In the genomic region with DNA sequence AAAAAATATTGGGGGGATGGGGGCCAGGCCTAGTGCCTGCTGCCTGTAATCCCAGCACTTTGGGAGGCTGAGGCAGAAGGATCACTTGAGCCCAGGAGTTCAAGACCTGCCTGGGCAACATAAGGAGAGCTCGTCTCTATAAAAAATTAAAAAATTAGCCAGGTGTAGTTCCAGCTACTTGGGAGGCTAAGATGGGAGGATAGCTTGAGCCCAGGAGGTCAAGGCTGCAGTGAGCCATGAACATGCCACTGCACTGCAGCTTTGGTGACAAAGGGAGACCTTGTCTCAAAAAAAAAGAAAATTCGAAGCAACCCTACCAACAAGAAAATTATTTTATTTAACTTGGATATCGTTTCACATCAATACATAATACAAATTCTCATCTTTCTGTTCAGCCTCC, we compare ENCODE assay signal across 14 cellular contexts. TPM values are rescaled to one million over a fixed set of nuclear protein-coding genes. Genes with fewer than 3 reads are reported as not detected.
DNase-seq lines count a peak whose midpoint lies in the region; ATAC-seq and TF ChIP-seq lines count a peak whose summit lies in the region.
"Had no signal": no experiment of that assay in that cellular context is flagged by ENCODE, and none has a peak within 500 bp of the region (broad histone marks: within the 10 kb centered on the region; RNA-seq: fewer than 3 reads in every experiment).

No MANE protein-coding gene starts in this region.

- peak overlapping the region; percentile 90 for H3K4ac ChIP-seq in mesendoderm (ENCODE audit: low read depth, low read length)

- WGBS in mesendoderm (ENCODE audit: extremely low coverage, insufficient coverage, low lambda C conversion rate) = 100% methylated on average over 1 of the region's 3 CpGs

- H3K23ac ChIP-seq in mesendoderm (ENCODE audit: low read length) = no peak overlapping the region

- ATAC-seq in GM23338 (no peak), WTC11 (no peak)
- ATAC-seq in stimulated activated naive CD8-positive, alpha-beta T cell treated with anti-CD3 and anti-CD28 coated beads, Interleukin-15, Interleukin-2, amounts not matched to agents 100 U/mL and 50 U/mL, for 24 hours = no peak
- ATAC-seq: A549 had no signal

- H3K56ac ChIP-seq in mesendoderm (ENCODE audit: low read length) = peak overlapping the region; percentile 84

- no peak for DNase-seq in GM23338 (ENCODE audit: low spot score)
- no peak for DNase-seq in WTC11 (ENCODE audit: low spot score)
- DNase-seq in mesendoderm = no peak
- no peak for DNase-seq in activated effector memory CD4-positive, alpha-beta T cell treated with Interleukin-2 at 50 U/mL for 16 hours
- DNase-seq in GM20000 (ENCODE audit: low spot score) = no peak
- no peak for DNase-seq in stimulated activated naive CD8-positive, alpha-beta T cell treated with anti-CD3 and anti-CD28 coated beads, Interleukin-15, Interleukin-2, amounts not matched to agents 100 U/mL and 50 U/mL, for 24 hours
- DNase-seq in activated CD4-positive, alpha-beta T cell treated with anti-CD3 and anti-CD28 coated beads, Interleukin-2, amount 50 U/mL, for 1 hour = no peak
- DNase-seq: BE2C; CD8-positive, alpha-beta memory T cell; DMS53; GF-D8; GOT3; H9 had no signal

- no peaks in the 10 kb centered on the region; the same call in 2 of the 3 replicates for H3K9me3 Mint-ChIP-seq in GM23338
- H3K9me3 Mint-ChIP-seq in WTC11 = no peaks in the 10 kb centered on the region
- H3K9me3 Mint-ChIP-seq: CD8-positive, alpha-beta memory T cell; H9 had no signal

- H3K36me3 ChIP-seq in GM23338 (ENCODE audit: insufficient read depth) (no peaks in the 10 kb centered on the region), mesendoderm (ENCODE audit: control insufficient read depth, insufficient read depth, low read length) (no peaks in the 10 kb centered on the region)
- H3K36me3 ChIP-seq: BE2C had no signal

- H2AK5ac ChIP-seq in mesendoderm (ENCODE audit: low read length) = no peak overlapping the region

- no peaks in the 10 kb centered on the region for H3K9me2 ChIP-seq in GM23338 (ENCODE audit: insufficient read depth)

- H2BK120ac ChIP-seq in mesendoderm (ENCODE audit: low read depth, low read length) = peak overlapping the region; percentile 78

- H4K8ac ChIP-seq in mesendoderm (ENCODE audit: low read depth, low read length) = no peak overlapping the region

- CTCF ChIA-PET in WTC11 (lab: Charles Lee) = interaction anchor here (0.7 kb wide), 1 partner anchor 679 kb away, joined by 3 read pairs; no protein-coding TSS in a partner anchor

- H3K4me2 ChIP-seq in GM23338 (no peak overlapping the region), mesendoderm (ENCODE audit: low read length) (no peak overlapping the region)
- H3K4me2 ChIP-seq: A549 had no signal

- no peaks in the 10 kb centered on the region for H3K79me1 ChIP-seq in mesendoderm (ENCODE audit: low read length)

- H3K4me1 Mint-ChIP-seq in GM23338 = peaks cover 34% of the 10 kb centered on the region
- H3K4me1 Mint-ChIP-seq in WTC11 = peaks cover 41% of the 10 kb centered on the region

- H3K36me3 Mint-ChIP-seq in GM23338 (ENCODE audit: low read depth) (no peaks in the 10 kb centered on the region), WTC11 (no peaks in the 10 kb centered on the region)
- H3K36me3 Mint-ChIP-seq: CD8-positive, alpha-beta memory T cell had no signal

- no peak overlapping the region for H3K9ac ChIP-seq in mesendoderm (ENCODE audit: low read length)

- H2AFZ ChIP-seq in GM23338 = peak overlapping the region; percentile 98

- H3K4me3 ChIP-seq in GM23338 (no peak overlapping the region), mesendoderm (ENCODE audit: low read length) (no peak overlapping the region)
- H3K4me3 ChIP-seq: A549 had no signal

- H3K27me3 Mint-ChIP-seq in GM23338 (ENCODE audit: insufficient read depth, low read depth, poor library complexity) (peaks cover 11% of the 10 kb centered on the region), WTC11 (ENCODE audit: low read depth) (no peaks in the 10 kb centered on the region)

- TF ChIP-seq CTCF in GM23338 (conservative IDR thresholded peaks at IDR 0.05; ENCODE audit: low read depth in 2 of 2) (no peak), WTC11 (IDR thresholded peaks at IDR 0.05) (no peak), GM20000 (IDR thresholded peaks at IDR 0.05; ENCODE audit: extremely low read depth, missing control alignments) (no peak)

- peak overlapping the region; percentile 86 for H4K5ac ChIP-seq in mesendoderm (ENCODE audit: low read length)

- no peak overlapping the region for H3K4me3 Mint-ChIP-seq in GM23338
- no peak overlapping the region for H3K4me3 Mint-ChIP-seq in WTC11
- H3K4me3 Mint-ChIP-seq: CD8-positive, alpha-beta memory T cell had no signal

- H3K27ac Mint-ChIP-seq in GM23338 = no peak overlapping the region
- H3K27ac Mint-ChIP-seq in WTC11 = peak overlapping the region; percentile 86; the same call in 1 of the 2 replicates

- H3K18ac ChIP-seq in mesendoderm (ENCODE audit: low read length) = peak overlapping the region; percentile 35

- peaks cover 18% of the 10 kb centered on the region for H3K4me1 ChIP-seq in GM23338 (ENCODE audit: insufficient read depth)
- H3K4me1 ChIP-seq in mesendoderm (ENCODE audit: control insufficient read depth, low read depth, low read length) = peaks cover 21% of the 10 kb centered on the region
- H3K4me1 ChIP-seq: BE2C had no signal

- no peak overlapping the region for H2BK15ac ChIP-seq in mesendoderm (replicated peaks; ENCODE audit: low read depth)

- H3K79me2 ChIP-seq in GM23338 (replicated peaks; ENCODE audit: insufficient read depth) (no peaks in the 10 kb centered on the region), mesendoderm (ENCODE audit: control insufficient read depth, insufficient read depth, low read length) (no peaks in the 10 kb centered on the region)

- H3K27me3 ChIP-seq in GM23338 (ENCODE audit: insufficient read depth) (no peaks in the 10 kb centered on the region), mesendoderm (ENCODE audit: insufficient read depth, low read length, poor library complexity) (no peaks in the 10 kb centered on the region)
- H3K27me3 ChIP-seq: BE2C had no signal

- H3F3A ChIP-seq in GM23338 (replicated peaks; ENCODE audit: low read depth) = no peaks in the 10 kb centered on the region

- peak overlapping the region; percentile 90 for H2BK5ac ChIP-seq in mesendoderm (ENCODE audit: low read length)

- POLR2A ChIA-PET in WTC11 (lab: Charles Lee) = no interaction called here

- no peaks in the 10 kb centered on the region for H4K20me1 ChIP-seq in GM23338 (replicated peaks; ENCODE audit: insufficient read depth)

- H3K27ac ChIP-seq in GM23338 (ENCODE audit: low read depth) = no peak overlapping the region
- H3K27ac ChIP-seq in mesendoderm (ENCODE audit: low read depth, low read length) = peak overlapping the region; percentile 35

TF ChIP-seq in GM23338, 12 proteins besides CTCF, POLR2A, EP300 and RAD21:
- TF ChIP-seq ZNF114 (CRISPR knock-in tag; IDR thresholded peaks at IDR 0.05) = no peak
- no peak for TF ChIP-seq CREB1 (CRISPR knock-in tag; IDR thresholded peaks at IDR 0.05; ENCODE audit: low read depth)
- no peak for TF ChIP-seq POLR2AphosphoS5 (IDR thresholded peaks at IDR 0.05; ENCODE audit: low read depth)
- TF ChIP-seq EZH2phosphoT487 (IDR thresholded peaks at IDR 0.05; ENCODE audit: unreplicated experiment) = no peak

TF ChIP-seq in WTC11, 78 proteins besides CTCF, POLR2A, EP300 and RAD21:
- no peak for TF ChIP-seq SP1 (CRISPR knock-in tag; conservative IDR thresholded peaks at IDR 0.05)
- TF ChIP-seq CBFB (CRISPR knock-in tag; IDR thresholded peaks at IDR 0.05; ENCODE audit: low read depth) = no peak
- TF ChIP-seq ZBTB21 (CRISPR knock-in tag; IDR thresholded peaks at IDR 0.05; ENCODE audit: borderline replicate concordance) = no peak
- no peak for TF ChIP-seq NFATC4 (CRISPR knock-in tag; IDR thresholded peaks at IDR 0.05)
- TF ChIP-seq, protein P1, sequence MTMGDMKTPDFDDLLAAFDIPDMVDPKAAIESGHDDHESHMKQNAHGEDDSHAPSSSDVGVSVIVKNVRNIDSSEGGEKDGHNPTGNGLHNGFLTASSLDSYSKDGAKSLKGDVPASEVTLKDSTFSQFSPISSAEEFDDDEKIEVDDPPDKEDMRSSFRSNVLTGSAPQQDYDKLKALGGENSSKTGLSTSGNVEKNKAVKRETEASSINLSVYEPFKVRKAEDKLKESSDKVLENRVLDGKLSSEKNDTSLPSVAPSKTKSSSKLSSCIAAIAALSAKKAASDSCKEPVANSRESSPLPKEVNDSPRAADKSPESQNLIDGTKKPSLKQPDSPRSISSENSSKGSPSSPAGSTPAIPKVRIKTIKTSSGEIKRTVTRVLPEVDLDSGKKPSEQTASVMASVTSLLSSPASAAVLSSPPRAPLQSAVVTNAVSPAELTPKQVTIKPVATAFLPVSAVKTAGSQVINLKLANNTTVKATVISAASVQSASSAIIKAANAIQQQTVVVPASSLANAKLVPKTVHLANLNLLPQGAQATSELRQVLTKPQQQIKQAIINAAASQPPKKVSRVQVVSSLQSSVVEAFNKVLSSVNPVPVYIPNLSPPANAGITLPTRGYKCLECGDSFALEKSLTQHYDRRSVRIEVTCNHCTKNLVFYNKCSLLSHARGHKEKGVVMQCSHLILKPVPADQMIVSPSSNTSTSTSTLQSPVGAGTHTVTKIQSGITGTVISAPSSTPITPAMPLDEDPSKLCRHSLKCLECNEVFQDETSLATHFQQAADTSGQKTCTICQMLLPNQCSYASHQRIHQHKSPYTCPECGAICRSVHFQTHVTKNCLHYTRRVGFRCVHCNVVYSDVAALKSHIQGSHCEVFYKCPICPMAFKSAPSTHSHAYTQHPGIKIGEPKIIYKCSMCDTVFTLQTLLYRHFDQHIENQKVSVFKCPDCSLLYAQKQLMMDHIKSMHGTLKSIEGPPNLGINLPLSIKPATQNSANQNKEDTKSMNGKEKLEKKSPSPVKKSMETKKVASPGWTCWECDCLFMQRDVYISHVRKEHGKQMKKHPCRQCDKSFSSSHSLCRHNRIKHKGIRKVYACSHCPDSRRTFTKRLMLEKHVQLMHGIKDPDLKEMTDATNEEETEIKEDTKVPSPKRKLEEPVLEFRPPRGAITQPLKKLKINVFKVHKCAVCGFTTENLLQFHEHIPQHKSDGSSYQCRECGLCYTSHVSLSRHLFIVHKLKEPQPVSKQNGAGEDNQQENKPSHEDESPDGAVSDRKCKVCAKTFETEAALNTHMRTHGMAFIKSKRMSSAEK (CRISPR knock-in tag; IDR thresholded peaks at IDR 0.05; ENCODE audit: borderline replicate concordance) = no peak

RNA-seq across cellular contexts. Expression of a gene that starts 55.1 kb away (rescaled TPM):
- total RNA-seq in GM23338 (2014; rRNA removed; shearing (Covaris generic)) = 25.7 and 41.3 TPM in 2 replicates
- 33.4 and 33.7 TPM in 2 replicates for polyA plus RNA-seq in GM23338 (2016; fragmentation: Nextera tagmentation; extraction: Ambion mirVana)
- total RNA-seq in WTC11 (2021) = 29.3 to 32.1 TPM (median 31.3 TPM) in 3 replicates
- polyA plus RNA-seq in mesendoderm (2013, experiment 1 of 2) = 49.3 TPM
- polyA plus RNA-seq in mesendoderm (2013, experiment 2 of 2) = 45.6 TPM

RNA-seq across cellular contexts. Expression of a gene that starts 57.3 kb away (rescaled TPM):
- total RNA-seq in GM23338 (2014; rRNA removed; shearing (Covaris generic)) = 216 and 223 TPM in 2 replicates
- 296 and 300 TPM in 2 replicates for polyA plus RNA-seq in GM23338 (2016; fragmentation: Nextera tagmentation; extraction: Ambion mirVana)
- total RNA-seq in WTC11 (2021) = 197 to 215 TPM (median 210 TPM) in 3 replicates
- 410 TPM for polyA plus RNA-seq in mesendoderm (2013, experiment 1 of 2)
- 407 TPM for polyA plus RNA-seq in mesendoderm (2013, experiment 2 of 2)
